Comparison of ENCODE assay signal across 1 cellular context in the genomic region with DNA sequence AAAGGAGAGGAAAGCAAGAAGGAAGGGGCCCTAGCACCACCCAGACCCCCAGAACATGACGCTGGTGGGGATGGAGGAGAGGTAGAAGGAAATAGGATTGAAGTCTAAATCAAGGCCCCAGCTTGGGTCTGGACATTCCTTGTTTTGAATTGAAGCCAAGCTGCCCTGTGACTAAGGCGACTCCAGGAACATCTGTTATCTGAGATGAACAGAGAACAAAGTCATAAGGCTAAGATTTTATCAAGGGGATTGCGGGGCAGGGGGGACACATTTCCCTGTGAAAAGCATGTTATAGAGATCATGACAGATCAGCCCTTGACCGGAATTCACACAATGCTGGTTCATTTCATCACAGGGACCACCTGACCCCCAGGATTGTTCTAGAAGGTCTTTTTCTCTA.
TF ChIP-seq lines count a peak whose summit lies in the region.
"Not testable (repeated sequence)": the region's sequence is repeated elsewhere in the genome, so short reads cannot be mapped to it uniquely, and the experiment has no call there.

No MANE protein-coding gene starts in this region.

TF ChIP-seq in K562, 482 proteins besides CTCF, POLR2A, EP300 and RAD21 (continued from another document):
- TF ChIP-seq TAL1 (IDR thresholded peaks at IDR 0.05): peak; percentile 71
- TF ChIP-seq NFIC (IDR thresholded peaks at IDR 0.05): peak; percentile 78
- TF ChIP-seq TOE1 (IDR thresholded peaks at IDR 0.05; ENCODE audit: borderline replicate concordance): peak; percentile 53; the same call in 1 of the 2 replicates
- TF ChIP-seq TOE1, MYC (CRISPR knock-in tag; IDR thresholded peaks at IDR 0.05; ENCODE audit: borderline replicate concordance, low read depth): not testable (repeated sequence)
- peak; percentile 6 for TF ChIP-seq MEIS2 (IDR thresholded peaks at IDR 0.05; ENCODE audit: partially characterized antibody)
- TF ChIP-seq SMARCA4 (IDR thresholded peaks at IDR 0.05): peak; percentile 89
- peak; percentile 61; the same call in 1 of the 2 replicates for TF ChIP-seq JUND (IDR thresholded peaks at IDR 0.05; ENCODE audit: borderline replicate concordance, low read depth, low read length)
- TF ChIP-seq JUND (tag; IDR thresholded peaks at IDR 0.05; ENCODE audit: borderline replicate concordance, low read depth, low read length): peak; percentile 28; the same call in 1 of the 3 replicates
- peak; percentile 93 for TF ChIP-seq ARID1B (IDR thresholded peaks at IDR 0.05)
- peak; percentile 83 for TF ChIP-seq FOSL1 (tag; conservative IDR thresholded peaks at IDR 0.05)
- TF ChIP-seq NCOR1 (IDR thresholded peaks at IDR 0.05): 0 out of 2 replicates have a peak, but pooled peaks have one; percentile 33
- TF ChIP-seq, protein P1, sequence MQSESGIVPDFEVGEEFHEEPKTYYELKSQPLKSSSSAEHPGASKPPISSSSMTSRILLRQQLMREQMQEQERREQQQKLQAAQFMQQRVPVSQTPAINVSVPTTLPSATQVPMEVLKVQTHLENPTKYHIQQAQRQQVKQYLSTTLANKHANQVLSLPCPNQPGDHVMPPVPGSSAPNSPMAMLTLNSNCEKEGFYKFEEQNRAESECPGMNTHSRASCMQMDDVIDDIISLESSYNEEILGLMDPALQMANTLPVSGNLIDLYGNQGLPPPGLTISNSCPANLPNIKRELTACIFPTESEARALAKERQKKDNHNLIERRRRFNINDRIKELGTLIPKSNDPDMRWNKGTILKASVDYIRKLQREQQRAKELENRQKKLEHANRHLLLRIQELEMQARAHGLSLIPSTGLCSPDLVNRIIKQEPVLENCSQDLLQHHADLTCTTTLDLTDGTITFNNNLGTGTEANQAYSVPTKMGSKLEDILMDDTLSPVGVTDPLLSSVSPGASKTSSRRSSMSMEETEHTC (IDR thresholded peaks at IDR 0.05): peak; percentile 93
- TF ChIP-seq TEAD1 (CRISPR knock-in tag; IDR thresholded peaks at IDR 0.05): peak in 1 of 2 experiments; percentile 49; a peak in 1 of 4 replicates
- TF ChIP-seq MYC (IDR thresholded peaks at IDR 0.05; ENCODE audit: low read depth, low read length): peak; percentile 28; the same call in 1 of the 2 replicates
- TF ChIP-seq, protein P2, sequence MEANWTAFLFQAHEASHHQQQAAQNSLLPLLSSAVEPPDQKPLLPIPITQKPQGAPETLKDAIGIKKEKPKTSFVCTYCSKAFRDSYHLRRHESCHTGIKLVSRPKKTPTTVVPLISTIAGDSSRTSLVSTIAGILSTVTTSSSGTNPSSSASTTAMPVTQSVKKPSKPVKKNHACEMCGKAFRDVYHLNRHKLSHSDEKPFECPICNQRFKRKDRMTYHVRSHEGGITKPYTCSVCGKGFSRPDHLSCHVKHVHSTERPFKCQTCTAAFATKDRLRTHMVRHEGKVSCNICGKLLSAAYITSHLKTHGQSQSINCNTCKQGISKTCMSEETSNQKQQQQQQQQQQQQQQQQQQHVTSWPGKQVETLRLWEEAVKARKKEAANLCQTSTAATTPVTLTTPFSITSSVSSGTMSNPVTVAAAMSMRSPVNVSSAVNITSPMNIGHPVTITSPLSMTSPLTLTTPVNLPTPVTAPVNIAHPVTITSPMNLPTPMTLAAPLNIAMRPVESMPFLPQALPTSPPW (CRISPR knock-in tag; IDR thresholded peaks at IDR 0.05): peak; percentile 86
- TF ChIP-seq KLF16 (IDR thresholded peaks at IDR 0.05): peak; percentile 17; the same call in 1 of the 2 replicates
- TF ChIP-seq CBFA2T2 (conservative IDR thresholded peaks at IDR 0.05): peak; percentile 62
- TF ChIP-seq KDM1A (IDR thresholded peaks at IDR 0.05): peak; percentile 57 to 65; a peak in 3 of 4 replicates
- peak; percentile 73; the same call in 1 of the 2 replicates for TF ChIP-seq SMARCC2 (IDR thresholded peaks at IDR 0.05; ENCODE audit: low read depth)
- TF ChIP-seq FOS (IDR thresholded peaks at IDR 0.05; ENCODE audit: extremely low read depth, insufficient read length): peak; percentile 22
- peak; percentile 69 for TF ChIP-seq CTBP1 (IDR thresholded peaks at IDR 0.05; ENCODE audit: borderline replicate concordance)
- TF ChIP-seq DPF2 (IDR thresholded peaks at IDR 0.05): peak; percentile 73
- TF ChIP-seq CBFA2T3 (IDR thresholded peaks at IDR 0.05): peak; percentile 65
- 0 out of 4 replicates have a peak, but pooled peaks of 1 of the 2 experiments have one; percentile 43 for TF ChIP-seq HDAC1 (IDR thresholded peaks at IDR 0.05)
- TF ChIP-seq MAZ (CRISPR knock-in tag; conservative IDR thresholded peaks at IDR 0.05 in 1 of 2, IDR thresholded peaks at IDR 0.05 in 1 of 2): 0 out of 4 replicates have a peak, but pooled peaks of 1 of the 2 experiments have one; percentile 39
- 0 out of 2 replicates have a peak, but pooled peaks have one; percentile 6 for TF ChIP-seq CREM (IDR thresholded peaks at IDR 0.05; ENCODE audit: low read depth)
- 0 out of 4 replicates have a peak, but pooled peaks of 1 of the 2 experiments have one; percentile 49 for TF ChIP-seq FOXK2 (conservative IDR thresholded peaks at IDR 0.05 in 1 of 2, IDR thresholded peaks at IDR 0.05 in 1 of 2; ENCODE audit: low read depth in 2 of 2)
- TF ChIP-seq SOX6 (IDR thresholded peaks at IDR 0.05): peak; percentile 85; the same call in 1 of the 2 replicates
- peak in 1 of 2 experiments; percentile 38; a peak in 1 of 4 replicates for TF ChIP-seq SRF (CRISPR knock-in tag; IDR thresholded peaks at IDR 0.05)
- peak; percentile 49 for TF ChIP-seq TCF3 (CRISPR knock-in tag; IDR thresholded peaks at IDR 0.05)
- TF ChIP-seq ATF7 (IDR thresholded peaks at IDR 0.05): peak; percentile 41; the same call in 1 of the 2 replicates
- peak; percentile 68 for TF ChIP-seq FOXJ2 (tag; IDR thresholded peaks at IDR 0.05)
- TF ChIP-seq MTA1 (IDR thresholded peaks at IDR 0.05; ENCODE audit: borderline replicate concordance): peak; percentile 66; the same call in 1 of the 2 replicates
- peak; percentile 94; the same call in 1 of the 2 replicates for TF ChIP-seq SMARCE1 (IDR thresholded peaks at IDR 0.05)
- TF ChIP-seq MTA2 (IDR thresholded peaks at IDR 0.05; ENCODE audit: low read depth): peak; percentile 64
- peak in 1 of 2 experiments; percentile 35; a peak in 1 of 4 replicates for TF ChIP-seq TRIM24 (IDR thresholded peaks at IDR 0.05)
- peak; percentile 43; the same call in 1 of the 2 replicates for TF ChIP-seq HDAC2 (IDR thresholded peaks at IDR 0.05)
